ENCODE assay signal across 23 cellular contexts in the genomic region with DNA sequence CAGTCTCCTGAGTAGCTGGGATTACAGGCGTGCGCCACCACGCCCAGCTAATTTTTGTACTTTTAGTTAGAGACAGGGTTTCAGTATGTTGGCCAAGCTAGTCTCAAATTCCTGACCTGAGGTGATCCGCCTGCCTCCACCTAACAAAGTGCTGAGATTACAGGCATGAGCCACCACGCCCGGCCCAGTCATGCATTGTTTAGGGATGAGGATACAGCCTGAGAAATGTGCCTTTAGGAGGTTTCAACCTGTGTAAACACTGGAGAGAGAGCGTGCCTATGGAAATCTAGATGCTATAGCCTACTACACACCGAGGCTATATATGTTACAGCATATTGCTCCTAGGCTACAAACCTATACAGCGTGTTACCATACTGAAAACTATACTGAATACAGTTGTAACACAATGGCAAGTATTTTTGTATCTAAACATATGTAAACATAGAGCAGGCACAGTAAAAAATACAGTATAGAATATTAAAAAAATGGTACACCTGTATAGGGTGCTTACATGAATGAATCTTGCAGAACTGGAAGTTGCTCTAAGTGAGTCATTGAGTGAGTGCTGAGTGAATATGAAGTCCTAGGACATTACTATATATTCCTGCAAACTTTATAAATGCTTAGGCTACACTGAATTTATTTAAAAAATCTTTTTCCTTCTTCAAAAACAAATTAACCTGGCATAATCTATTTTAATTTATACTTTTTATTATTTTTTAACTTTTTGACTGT.
A peak's percentile ranks its signal among the peaks of the same experiment; 100 is the strongest.
DNase-seq lines count a peak whose midpoint lies in the region; ATAC-seq and TF ChIP-seq lines count a peak whose summit lies in the region.
"Had no signal": no experiment of that assay in that cellular context is flagged by ENCODE, and none has a peak within 500 bp of the region (broad histone marks: within the 10 kb centered on the region; RNA-seq: fewer than 3 reads in every experiment).

No MANE protein-coding gene starts in this region.

- no peaks in the 10 kb centered on the region for H3K9me3 ChIP-seq in PC-3 (ENCODE audit: low read length)
- H3K9me3 ChIP-seq in endodermal cell (ENCODE audit: control insufficient read depth, low read length): no peaks in the 10 kb centered on the region
- H3K9me3 ChIP-seq: esophagus muscularis mucosa, gastroesophageal sphincter, sigmoid colon had no signal

- peak overlapping the region; percentile 76 for H3K4me2 ChIP-seq in PC-3 (ENCODE audit: low read length)
- H3K4me2 ChIP-seq: KMS-11 had no signal

- H3K27me3 Mint-ChIP-seq in endodermal cell (ENCODE audit: insufficient read depth): no peaks in the 10 kb centered on the region
- H3K27me3 Mint-ChIP-seq in activated CD4-positive, alpha-beta memory T cell treated with anti-CD3 and anti-CD28 coated beads for 36 hours: no peaks in the 10 kb centered on the region
- H3K27me3 Mint-ChIP-seq: activated B cell treated with CpG ODN at 0.5 μM for 24 hours; activated naive CD8-positive, alpha-beta T cell treated with anti-CD3 and anti-CD28 coated beads for 36 hours had no signal

- no peaks in the 10 kb centered on the region for H3K36me3 Mint-ChIP-seq in endodermal cell (ENCODE audit: low read depth)
- H3K36me3 Mint-ChIP-seq in activated CD4-positive, alpha-beta memory T cell treated with anti-CD3 and anti-CD28 coated beads for 36 hours: no peaks in the 10 kb centered on the region
- H3K36me3 Mint-ChIP-seq: activated naive CD8-positive, alpha-beta T cell treated with anti-CD3 and anti-CD28 coated beads for 36 hours had no signal

- H3K27me3 ChIP-seq in PC-3 (ENCODE audit: low read length): no peaks in the 10 kb centered on the region
- H3K27me3 ChIP-seq in endodermal cell (ENCODE audit: control insufficient read depth, insufficient read depth, low read length, poor library complexity, severe bottlenecking): no peaks in the 10 kb centered on the region
- H3K27me3 ChIP-seq in dorsolateral prefrontal cortex: no peaks in the 10 kb centered on the region
- H3K27me3 ChIP-seq: esophagus muscularis mucosa, gastroesophageal sphincter, sigmoid colon, stomach, tibial nerve had no signal

- 88 to 96% methylated on average over 5 to 9 of the region's 9 CpGs for WGBS in endodermal cell (ENCODE audit: insufficient coverage in 1 of 2, insufficient read length in 1 of 2), 2 experiments

- DNase-seq in HPDE6-E6E7 (ENCODE audit: extremely low spot score) (peak; percentile 54), PC-3 (peak; percentile 98), endodermal cell (peak; percentile 48), sciatic nerve (ENCODE audit: low spot score) (no peak), dorsolateral prefrontal cortex (no peak), SIG-M5 treated with dmso at 0.1 percent for 504 hours (lab: John Stamatoyannopoulos, UW; ENCODE audit: unreplicated experiment) (no peak)
- no peak for DNase-seq in activated CD4-positive, alpha-beta memory T cell treated with anti-CD3 and anti-CD28 coated beads for 36 hours
- DNase-seq: activated B cell treated with CpG ODN at 0.5 μM for 24 hours; activated CD4-positive, alpha-beta T cell treated with anti-CD3 and anti-CD28 coated beads, Interleukin-2, amount 50 U/mL, for 4 hours; activated naive CD8-positive, alpha-beta T cell treated with anti-CD3 and anti-CD28 coated beads for 36 hours; effector CD8-positive, alpha-beta T cell; NCI-H1694 treated with DMSO at 0.1 percent for 48 hours; NCI-H2171; sigmoid colon; stimulated activated CD8-positive, alpha-beta memory T cell treated with anti-CD3 and anti-CD28 coated beads, Interleukin-4, amount 100 ng/mL, for 48 hours; stomach; T-helper 9 cell had no signal

- TF ChIP-seq CTCF in PC-3 (conservative IDR thresholded peaks at IDR 0.05; ENCODE audit: low read depth, low read length) (no peak), endodermal cell (conservative IDR thresholded peaks at IDR 0.05) (no peak), dorsolateral prefrontal cortex (IDR thresholded peaks at IDR 0.05 in 54 of 56, conservative IDR thresholded peaks at IDR 0.05 in 2 of 56; ENCODE audit: low read depth in 1 of 56, partially characterized antibody in 56 of 56) (no peak)

- H3K36me3 ChIP-seq in PC-3 (ENCODE audit: low read depth, low read length) (no peaks in the 10 kb centered on the region), endodermal cell (ENCODE audit: control insufficient read depth, insufficient read depth, low read length) (no peaks in the 10 kb centered on the region)
- H3K36me3 ChIP-seq: esophagus muscularis mucosa, gastroesophageal sphincter, sigmoid colon, stomach, tibial nerve had no signal

- H3K9me3 Mint-ChIP-seq in endodermal cell: peaks cover 6% of the 10 kb centered on the region
- H3K9me3 Mint-ChIP-seq in activated CD4-positive, alpha-beta memory T cell treated with anti-CD3 and anti-CD28 coated beads for 36 hours: peaks cover 10% of the 10 kb centered on the region

- H3K27ac ChIP-seq in PC-3 (ENCODE audit: low read length): peak overlapping the region; percentile 94
- no peak overlapping the region for H3K27ac ChIP-seq in endodermal cell (ENCODE audit: low read depth, low read length)
- no peak overlapping the region for H3K27ac ChIP-seq in dorsolateral prefrontal cortex
- H3K27ac ChIP-seq: esophagus muscularis mucosa, gastroesophageal sphincter, KMS-11, sigmoid colon, stomach, tibial nerve had no signal

- H3F3A ChIP-seq in PC-3 (ENCODE audit: low read length, unreplicated experiment): peaks cover 13% of the 10 kb centered on the region

- no peaks in the 10 kb centered on the region for H4K20me1 ChIP-seq in PC-3 (ENCODE audit: low read length)

- H3K27ac Mint-ChIP-seq in endodermal cell: no peak overlapping the region
- no peak overlapping the region for H3K27ac Mint-ChIP-seq in activated CD4-positive, alpha-beta memory T cell treated with anti-CD3 and anti-CD28 coated beads for 36 hours
- H3K27ac Mint-ChIP-seq: activated B cell treated with CpG ODN at 0.5 μM for 24 hours; activated naive CD8-positive, alpha-beta T cell treated with anti-CD3 and anti-CD28 coated beads for 36 hours had no signal

- POLR2A ChIA-PET in PC-3 (lab: Charles Lee; ENCODE audit: unreplicated experiment): interaction anchor here (0.6 to 0.7 kb wide), 3 partner anchors 49 to 94 kb away, joined by 3 to 8 read pairs (median 3); no protein-coding TSS in a partner anchor
- POLR2A ChIA-PET in activated CD4-positive, alpha-beta memory T cell treated with anti-CD3 and anti-CD28 coated beads for 36 hours (lab: Charles Lee): no interaction called here

- H3K9ac ChIP-seq in PC-3 (ENCODE audit: low read length) (peak overlapping the region; percentile 61), endodermal cell (ENCODE audit: extremely low read depth, low read length, poor library complexity, severe bottlenecking) (no peak overlapping the region)
- H3K9ac ChIP-seq: KMS-11 had no signal

- H3K4me1 ChIP-seq in PC-3 (ENCODE audit: insufficient read depth, low read length) (peaks cover 32% of the 10 kb centered on the region), endodermal cell (ENCODE audit: control insufficient read depth, insufficient read depth, low read length) (no peaks in the 10 kb centered on the region)
- H3K4me1 ChIP-seq: esophagus muscularis mucosa, gastroesophageal sphincter, sigmoid colon, stomach, tibial nerve had no signal

- intact Hi-C loops in PC-3 (cut with micrococcal nuclease) (no loop called here), sciatic nerve (cut with DNase I) (no loop called here), dorsolateral prefrontal cortex (cut with DNase I) (no loop called here)
- intact Hi-C loops in activated CD4-positive, alpha-beta memory T cell treated with anti-CD3 and anti-CD28 coated beads for 36 hours (cut with micrococcal nuclease): no loop called here

- peak; percentile 97 for ATAC-seq in PC-3
- ATAC-seq in sciatic nerve: peak; percentile 20
- no peak for ATAC-seq in HG03432 (IDR thresholded peaks at IDR 0.05; ENCODE audit: unreplicated experiment)
- ATAC-seq: gastroesophageal sphincter, Right ventricle myocardium inferior had no signal

- no peaks in the 10 kb centered on the region for H3K79me2 ChIP-seq in PC-3 (ENCODE audit: low read length)

- H3K4me3 Mint-ChIP-seq in endodermal cell: no peak overlapping the region
- no peak overlapping the region for H3K4me3 Mint-ChIP-seq in activated CD4-positive, alpha-beta memory T cell treated with anti-CD3 and anti-CD28 coated beads for 36 hours
- H3K4me3 Mint-ChIP-seq: activated B cell treated with CpG ODN at 0.5 μM for 24 hours; activated naive CD8-positive, alpha-beta T cell treated with anti-CD3 and anti-CD28 coated beads for 36 hours had no signal

- H3K4me1 Mint-ChIP-seq in endodermal cell: no peaks in the 10 kb centered on the region
- no peaks in the 10 kb centered on the region for H3K4me1 Mint-ChIP-seq in activated CD4-positive, alpha-beta memory T cell treated with anti-CD3 and anti-CD28 coated beads for 36 hours (ENCODE audit: low read depth)
- H3K4me1 Mint-ChIP-seq: activated B cell treated with CpG ODN at 0.5 μM for 24 hours; activated naive CD8-positive, alpha-beta T cell treated with anti-CD3 and anti-CD28 coated beads for 36 hours had no signal

- no peaks in the 10 kb centered on the region for H3K9me2 ChIP-seq in PC-3 (replicated peaks; ENCODE audit: low read length)

- peak overlapping the region; percentile 47; the same call in 1 of the 2 replicates for H3K4me3 ChIP-seq in PC-3 (ENCODE audit: low read length)
- no peak overlapping the region for H3K4me3 ChIP-seq in endodermal cell (ENCODE audit: low read length)
- no peak overlapping the region for H3K4me3 ChIP-seq in dorsolateral prefrontal cortex
- H3K4me3 ChIP-seq: esophagus muscularis mucosa, gastroesophageal sphincter, sigmoid colon, stomach, tibial nerve had no signal

- peak overlapping the region; percentile 65 for H2AFZ ChIP-seq in PC-3 (ENCODE audit: low read length)

- no TSS peak for BruUV-seq in PC-3 (replicated peaks; lab: Mats Ljungman, UMichigan)

- CTCF ChIA-PET in PC-3 (lab: Charles Lee): no interaction called here
- CTCF ChIA-PET in activated CD4-positive, alpha-beta memory T cell treated with anti-CD3 and anti-CD28 coated beads for 36 hours (lab: Charles Lee): no interaction called here

Comparison
In these comparisons a context has a peak if more than half of its experiments do, and no peak if none do; other contexts are left out.
1. DNase-seq: peak in HPDE6-E6E7 (single experiment), PC-3 (single experiment) and endodermal cell (single experiment); none in sciatic nerve (single experiment), dorsolateral prefrontal cortex (0 of 10), SIG-M5 treated with dmso at 0.1 percent for 504 hours (single experiment) and activated CD4-positive, alpha-beta memory T cell treated with anti-CD3 and anti-CD28 coated beads for 36 hours (single experiment).